ENCODE assay signal across 1 cellular context in genomic region chr1:174022080-174022975, GRCh38.
TF ChIP-seq lines count a peak whose summit lies in the region.

Gene RC3H1, minus strand, starts transcription at chr1:174022357. Its CDS starts 29,372 bp downstream, at chr1:173992985.

TF ChIP-seq in HepG2, 621 proteins besides CTCF, POLR2A, EP300 and RAD21 (continued from another document and continues in another):
- TF ChIP-seq JUNB (CRISPR knock-in tag; IDR thresholded peaks at IDR 0.05; ENCODE audit: borderline replicate concordance) (no peak; the same call in 1 of the 2 replicates), RNF2 (conservative IDR thresholded peaks at IDR 0.05; ENCODE audit: low read depth) (no peak), ELK4 (CRISPR knock-in tag; IDR thresholded peaks at IDR 0.05; ENCODE audit: borderline replicate concordance) (no peak), TAF1 (CRISPR knock-in tag; IDR thresholded peaks at IDR 0.05) (peak; percentile 95), USF2 (IDR thresholded peaks at IDR 0.05; ENCODE audit: low read depth, low read length) (no peak), USF2 (CRISPR knock-in tag; IDR thresholded peaks at IDR 0.05; ENCODE audit: borderline replicate concordance) (no peak), FOXO1 (CRISPR knock-in tag; IDR thresholded peaks at IDR 0.05) (peak; percentile 56), POLR2G (IDR thresholded peaks at IDR 0.05; ENCODE audit: low read depth, low read length) (peak; percentile 83), HNF1B (CRISPR knock-in tag; IDR thresholded peaks at IDR 0.05) (peak; percentile 58; the same call in 1 of the 2 replicates), ZFP1 (CRISPR knock-in tag; IDR thresholded peaks at IDR 0.05) (no peak), POGZ (CRISPR knock-in tag; IDR thresholded peaks at IDR 0.05) (peak; percentile 42; the same call in 1 of the 2 replicates), SPEN (CRISPR knock-in tag; IDR thresholded peaks at IDR 0.05; ENCODE audit: low read depth) (peak; percentile 30; the same call in 1 of the 2 replicates), KDM6A (CRISPR knock-in tag; IDR thresholded peaks at IDR 0.05; ENCODE audit: low read depth) (no peak; the same call in 1 of the 2 replicates), E2F1 (CRISPR knock-in tag; IDR thresholded peaks at IDR 0.05) (no peak), SIN3A (IDR thresholded peaks at IDR 0.05; ENCODE audit: borderline replicate concordance, low read depth, low read length) (peak; percentile 69; the same call in 1 of the 2 replicates), ZBTB7B (CRISPR knock-in tag; IDR thresholded peaks at IDR 0.05) (no peak), PLSCR1 (CRISPR knock-in tag; IDR thresholded peaks at IDR 0.05; ENCODE audit: borderline replicate concordance) (no peak), MIER2 (CRISPR knock-in tag; IDR thresholded peaks at IDR 0.05) (0 out of 2 replicates have a peak, but pooled peaks have one; percentile 23), ZBTB20 (CRISPR knock-in tag; IDR thresholded peaks at IDR 0.05; ENCODE audit: borderline replicate concordance, low read depth) (0 out of 2 replicates have a peak, but pooled peaks have one; percentile 14), TFDP1 (CRISPR knock-in tag; IDR thresholded peaks at IDR 0.05; ENCODE audit: borderline replicate concordance) (peak; percentile 30; the same call in 1 of the 2 replicates), CEBPZ (IDR thresholded peaks at IDR 0.05; ENCODE audit: low read length) (no peak), ZNF800 (CRISPR knock-in tag; IDR thresholded peaks at IDR 0.05) (no peak), TERF1 (CRISPR knock-in tag; IDR thresholded peaks at IDR 0.05) (no peak), TEAD3 (CRISPR knock-in tag; optimal IDR thresholded peaks at IDR 0.05; ENCODE audit: borderline replicate concordance) (no peak), ZNF317 (CRISPR knock-in tag; IDR thresholded peaks at IDR 0.05) (no peak), ATF4 (CRISPR knock-in tag; IDR thresholded peaks at IDR 0.05) (peak in 1 of 2 experiments; percentile 12; a peak in 1 of 4 replicates), ZNF720 (CRISPR knock-in tag; IDR thresholded peaks at IDR 0.05) (no peak), ZSCAN21 (CRISPR knock-in tag; IDR thresholded peaks at IDR 0.05; ENCODE audit: borderline replicate concordance) (peak; percentile 74; the same call in 1 of the 2 replicates), ZSCAN31 (CRISPR knock-in tag; IDR thresholded peaks at IDR 0.05; ENCODE audit: low read depth) (peak; percentile 49; the same call in 1 of the 2 replicates), ZNF780A (CRISPR knock-in tag; IDR thresholded peaks at IDR 0.05) (no peak), STAT5B (CRISPR knock-in tag; IDR thresholded peaks at IDR 0.05) (no peak), ZNF24 (IDR thresholded peaks at IDR 0.05) (no peak), AGO2 (optimal IDR thresholded peaks at IDR 0.05; ENCODE audit: low read depth, low read length) (peak; percentile 69), SSRP1 (CRISPR knock-in tag; IDR thresholded peaks at IDR 0.05) (0 out of 2 replicates have a peak, but pooled peaks have one; percentile 10), MYC (CRISPR knock-in tag; IDR thresholded peaks at IDR 0.05; ENCODE audit: borderline replicate concordance) (peak; percentile 48; the same call in 1 of the 2 replicates), SUZ12 (IDR thresholded peaks at IDR 0.05; ENCODE audit: low read depth, low read length) (no peak), FOSL1 (CRISPR knock-in tag; IDR thresholded peaks at IDR 0.05; ENCODE audit: borderline replicate concordance) (peak; percentile 74), ZNF570 (CRISPR knock-in tag; IDR thresholded peaks at IDR 0.05; ENCODE audit: borderline replicate concordance) (no peak), DMTF1 (CRISPR knock-in tag; IDR thresholded peaks at IDR 0.05) (no peak), ZBTB2 (CRISPR knock-in tag; IDR thresholded peaks at IDR 0.05; ENCODE audit: low read depth) (0 out of 2 replicates have a peak, but pooled peaks have one; percentile 71)
